Comparison of ENCODE assay signal across 18 cellular contexts in genomic region chr12:77500124-77500523, GRCh38.
DNase-seq lines count a peak whose midpoint lies in the region; ATAC-seq and TF ChIP-seq lines count a peak whose summit lies in the region.
"Had no signal": no experiment of that assay in that cellular context is flagged by ENCODE, and none has a peak within 500 bp of the region (broad histone marks: within the 10 kb centered on the region; RNA-seq: fewer than 3 reads in every experiment).

No MANE protein-coding gene starts in this region.

- H3K27me3 ChIP-seq in SK-N-SH (ENCODE audit: insufficient read depth) = no peaks in the 10 kb centered on the region

- H3K36me3 ChIP-seq in SK-N-SH (replicated peaks in 1 of 2; ENCODE audit: control insufficient read depth in 1 of 2, insufficient read depth in 2 of 2, low read length in 1 of 2) = no peaks in the 10 kb centered on the region

- no peaks in the 10 kb centered on the region for H3K9me3 ChIP-seq in SK-N-SH

- CTCF ChIA-PET in SK-N-SH (lab: Yijun Ruan, JAX) = interaction anchor here (1.3 kb wide), 1 partner anchor 347 kb away, joined by 3 read pairs; no protein-coding TSS in a partner anchor

- POLR2A ChIA-PET in SK-N-SH (lab: Yijun Ruan, JAX) = no interaction called here

- H3K4me3 ChIP-seq in SK-N-SH (ENCODE audit: low read depth in 2 of 2, low read length in 1 of 2) (no peak overlapping the region), fibroblast of the aortic adventitia (ENCODE audit: low read depth, low read length) (no peak overlapping the region)
- H3K4me3 ChIP-seq: GM23248 had no signal

- TF ChIP-seq CTCF in SK-N-SH (IDR thresholded peaks at IDR 0.05) = no peak
- TF ChIP-seq CTCF in fibroblast of the aortic adventitia (IDR thresholded peaks at IDR 0.05; ENCODE audit: insufficient read depth, low read length) = no peak

- ATAC-seq in SK-N-SH treated with all-trans-retinoic acid at 6 μM for 48 hours (no peak), GM18511 (IDR thresholded peaks at IDR 0.05; ENCODE audit: unreplicated experiment) (no peak), HG03460 (IDR thresholded peaks at IDR 0.05; ENCODE audit: unreplicated experiment) (no peak)

- H3F3A ChIP-seq in SK-N-SH (replicated peaks; ENCODE audit: insufficient read depth) = no peaks in the 10 kb centered on the region

- no peak for TF ChIP-seq EP300 in SK-N-SH (IDR thresholded peaks at IDR 0.05; ENCODE audit: borderline replicate concordance in 1 of 2, low read depth in 1 of 2, low read length in 1 of 2)

- DNase-seq in SK-N-SH (no peak), amniotic epithelial cell (ENCODE audit: low read depth) (peak; percentile 67), fibroblast of the aortic adventitia (ENCODE audit: low read depth) (peak; percentile 85), caudate nucleus (lab: John Stamatoyannopoulos, UW) (no peak)
- DNase-seq: C1 segment of cervical spinal cord; Calu3; CD4-positive, alpha-beta memory T cell; COR-L47; DMS53; DMS79 treated with DMSO at 0.1 percent for 48 hours; GF-D8; GM23248; H7; HCEC 1CT had no signal

- H3K9me2 ChIP-seq in SK-N-SH = no peaks in the 10 kb centered on the region

- no peak overlapping the region for H2AFZ ChIP-seq in SK-N-SH (ENCODE audit: low read depth)
- H2AFZ ChIP-seq: GM23248 had no signal

- H3K9ac ChIP-seq in SK-N-SH = no peak overlapping the region
- H3K9ac ChIP-seq: GM23248 had no signal

- TF ChIP-seq RAD21 in SK-N-SH (IDR thresholded peaks at IDR 0.05; ENCODE audit: low read length) = no peak

- no peaks in the 10 kb centered on the region for H3K79me2 ChIP-seq in SK-N-SH (ENCODE audit: insufficient read depth)

- H3K27ac ChIP-seq in SK-N-SH (ENCODE audit: low read depth in 2 of 2, low read length in 1 of 2) (no peak overlapping the region), caudate nucleus (ENCODE audit: low read depth, low read length) (no peak overlapping the region)
- H3K27ac ChIP-seq: 22Rv1, GM23248 had no signal

- H3K4me1 ChIP-seq in SK-N-SH (ENCODE audit: control insufficient read depth in 1 of 2, insufficient read depth in 2 of 2, low read depth in 1 of 2, low read length in 1 of 2) = no peaks in the 10 kb centered on the region

- H3K4me2 ChIP-seq in SK-N-SH = no peak overlapping the region

- H4K20me1 ChIP-seq in SK-N-SH (ENCODE audit: insufficient read depth) = no peaks in the 10 kb centered on the region

TF ChIP-seq in SK-N-SH, 30 proteins besides CTCF, POLR2A, EP300 and RAD21:
- peak; percentile 9; the same call in 1 of the 2 replicates for TF ChIP-seq PBX3 (IDR thresholded peaks at IDR 0.05)
- TF ChIP-seq EZH2phosphoT487 (IDR thresholded peaks at IDR 0.05; ENCODE audit: borderline replicate concordance, low read depth) = no peak
TF ChIP-seq in SK-N-SH: peak in this region for 1.

TF ChIP-seq in SK-N-SH treated with all-trans-retinoic acid at 6 μM for 48 hours, 23 proteins besides CTCF, POLR2A, EP300 and RAD21:
- TF ChIP-seq PATZ1 (CRISPR knock-in tag; IDR thresholded peaks at IDR 0.05; ENCODE audit: borderline replicate concordance) (no peak), TSHZ2 (CRISPR knock-in tag; IDR thresholded peaks at IDR 0.05) (no peak), CSRNP3 (CRISPR knock-in tag; IDR thresholded peaks at IDR 0.05) (no peak), ESRRG (CRISPR knock-in tag; IDR thresholded peaks at IDR 0.05) (no peak), TCF4 (CRISPR knock-in tag; IDR thresholded peaks at IDR 0.05; ENCODE audit: borderline replicate concordance) (no peak), ZFP30 (CRISPR knock-in tag; IDR thresholded peaks at IDR 0.05) (no peak), ZNF8 (CRISPR knock-in tag; IDR thresholded peaks at IDR 0.05) (no peak), OSR1 (CRISPR knock-in tag; IDR thresholded peaks at IDR 0.05) (no peak), RARB (CRISPR knock-in tag; IDR thresholded peaks at IDR 0.05) (no peak), ZC3H10 (CRISPR knock-in tag; IDR thresholded peaks at IDR 0.05) (no peak), SNAI2 (CRISPR knock-in tag; IDR thresholded peaks at IDR 0.05) (no peak), ZNF565 (CRISPR knock-in tag; conservative IDR thresholded peaks at IDR 0.05; ENCODE audit: low read depth) (no peak), ZNF70 (CRISPR knock-in tag; IDR thresholded peaks at IDR 0.05) (no peak), TOX (CRISPR knock-in tag; IDR thresholded peaks at IDR 0.05; ENCODE audit: borderline replicate concordance) (no peak), ZFP3 (CRISPR knock-in tag; IDR thresholded peaks at IDR 0.05) (no peak), CSDC2 (CRISPR knock-in tag; IDR thresholded peaks at IDR 0.05) (no peak), ARNTL (CRISPR knock-in tag; IDR thresholded peaks at IDR 0.05; ENCODE audit: borderline replicate concordance, low read depth) (no peak), CREB5 (CRISPR knock-in tag; IDR thresholded peaks at IDR 0.05; ENCODE audit: low read depth) (no peak), PPARA (CRISPR knock-in tag; IDR thresholded peaks at IDR 0.05; ENCODE audit: borderline replicate concordance) (no peak), GLIS3 (CRISPR knock-in tag; IDR thresholded peaks at IDR 0.05) (no peak)

Comparison
In these comparisons a context has a peak if more than half of its experiments do, and no peak if none do; other contexts are left out.
1. DNase-seq: peak in amniotic epithelial cell (single experiment) and fibroblast of the aortic adventitia (single experiment); none in SK-N-SH (single experiment) and caudate nucleus (0 of 61).